2 cellular contexts compared by ENCODE assay signal in genomic region chr18:33656889-33657288, GRCh38.
TF ChIP-seq lines count a peak whose summit lies in the region.

No MANE protein-coding gene starts in this region.

TF ChIP-seq in GM23338, 12 proteins besides CTCF, POLR2A, EP300 and RAD21:
- TF ChIP-seq POLR2AphosphoS5 (IDR thresholded peaks at IDR 0.05; ENCODE audit: low read depth) = no peak
- no peak for TF ChIP-seq ZNF331 (CRISPR knock-in tag; IDR thresholded peaks at IDR 0.05; ENCODE audit: low read depth)
- no peak for TF ChIP-seq ETS1 (IDR thresholded peaks at IDR 0.05)
- TF ChIP-seq CREB1 (CRISPR knock-in tag; IDR thresholded peaks at IDR 0.05; ENCODE audit: low read depth) = no peak
- no peak for TF ChIP-seq NANOG (IDR thresholded peaks at IDR 0.05; ENCODE audit: borderline replicate concordance)

TF ChIP-seq in H1, 55 proteins besides CTCF, POLR2A, EP300 and RAD21:
- TF ChIP-seq GABPA (IDR thresholded peaks at IDR 0.05; ENCODE audit: borderline replicate concordance, insufficient read depth, low read length) = no peak
- no peak for TF ChIP-seq HDAC2 (IDR thresholded peaks at IDR 0.05; ENCODE audit: borderline replicate concordance in 1 of 2, low read depth in 2 of 2, low read length in 2 of 2)
- no peak for TF ChIP-seq SAP30 (IDR thresholded peaks at IDR 0.05; ENCODE audit: insufficient read depth, insufficient replicate concordance, low read length)
